15 cellular contexts compared by ENCODE assay signal in the genomic region with DNA sequence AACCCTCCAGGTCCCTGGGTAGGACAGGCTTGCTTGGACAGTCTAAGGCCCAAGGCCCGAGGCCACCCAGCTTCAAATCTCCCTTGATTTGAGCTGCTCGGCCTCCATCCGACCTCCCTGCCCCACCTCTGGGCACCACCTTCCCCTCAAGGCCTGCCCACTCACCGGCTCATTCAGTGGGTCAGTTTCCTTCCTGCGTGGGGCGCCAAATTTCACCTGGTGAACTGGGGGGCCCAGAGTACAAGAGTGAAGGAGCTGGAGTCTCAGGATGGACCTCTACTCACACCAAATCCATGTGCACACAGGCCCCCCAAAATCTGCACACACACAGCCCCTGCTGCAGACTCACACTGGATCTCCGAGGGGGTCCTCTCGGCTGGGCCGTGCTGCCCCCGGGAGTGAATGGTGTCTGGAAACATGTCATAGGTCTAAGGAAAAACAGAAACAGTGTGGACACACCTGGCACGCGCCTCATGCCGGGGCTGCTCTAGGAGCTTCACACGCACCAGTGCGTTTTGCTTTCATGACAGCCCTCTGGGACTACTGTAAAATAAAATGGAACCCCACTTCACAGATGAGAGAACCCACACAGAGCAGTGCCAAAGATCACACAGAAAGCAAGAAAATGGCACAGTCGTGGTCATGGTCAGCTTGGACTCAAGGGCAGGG. TPM values are rescaled to one million over a fixed set of nuclear protein-coding genes. Genes with fewer than 3 reads are reported as not detected.
DNase-seq lines count a peak whose midpoint lies in the region; ATAC-seq, FAIRE-seq and TF ChIP-seq lines count a peak whose summit lies in the region.
"Had no signal": no experiment of that assay in that cellular context is flagged by ENCODE, and none has a peak within 500 bp of the region (broad histone marks: within the 10 kb centered on the region; RNA-seq: fewer than 3 reads in every experiment).

No MANE protein-coding gene starts in this region.

- H3K9me3 ChIP-seq in A673 (ENCODE audit: low read depth, low read length, poor library complexity, severe bottlenecking) = no peaks in the 10 kb centered on the region
- no peaks in the 10 kb centered on the region for H3K9me3 ChIP-seq in SK-N-MC (ENCODE audit: low read depth, low read length)
- H3K9me3 ChIP-seq: suprapubic skin had no signal

- POLR2A ChIA-PET in A673 (lab: Charles Lee; ENCODE audit: low non-redundant PET) = no interaction called here

- H3K4me3 ChIP-seq in A673 (ENCODE audit: low read depth, low read length, poor library complexity, severe bottlenecking) (no peak overlapping the region), SK-N-MC (no peak overlapping the region)
- H3K4me3 ChIP-seq: suprapubic skin had no signal

- DNase-seq in A673 (ENCODE audit: low spot score) (no peak), GM12891 (ENCODE audit: insufficient read length, low spot score) (no peak), SK-N-MC (ENCODE audit: low read depth, low spot score) (no peak), memory B cell (ENCODE audit: low spot score in 2 of 2) (peak in 1 of 2 donors; percentile 41), SIG-M5 treated with dmso at 0.1 percent for 504 hours (lab: John Stamatoyannopoulos, UW; ENCODE audit: unreplicated experiment) (no peak), occipital lobe (lab: John Stamatoyannopoulos, UW) (no peak), midbrain (lab: John Stamatoyannopoulos, UW) (no peak)
- DNase-seq in stimulated activated CD8-positive, alpha-beta memory T cell treated with anti-CD3 and anti-CD28 coated beads, Interleukin-4, amount 100 ng/mL, for 48 hours = no peak
- DNase-seq: activated effector memory CD4-positive, alpha-beta T cell treated with anti-CD3 and anti-CD28 coated beads, Interleukin-2, amount 50 U/mL, for 16 hours; DND-41; mammary epithelial cell; NCI-H2029 treated with DMSO at 0.1 percent for 48 hours; SHP77 treated with DMSO at 0.1 percent for 48 hours had no signal

- H3K36me3 ChIP-seq in A673 (ENCODE audit: insufficient read depth, low read length, poor library complexity, severe bottlenecking) (peaks cover 6% of the 10 kb centered on the region), SK-N-MC (ENCODE audit: insufficient read depth, low read length) (peaks cover 9% of the 10 kb centered on the region; the same call in 1 of the 2 replicates)

- H3K27me3 Mint-ChIP-seq in memory B cell = no peaks in the 10 kb centered on the region

- intact Hi-C loops in A673 (cut with micrococcal nuclease; ENCODE audit: unreplicated experiment) = no loop called here

- H3K9ac ChIP-seq in SK-N-MC (ENCODE audit: insufficient read length) = no peak overlapping the region

- no TSS peak for BruUV-seq in A673 (replicated peaks; lab: Mats Ljungman, UMichigan)

- H3K27ac ChIP-seq in A673 (ENCODE audit: low read depth, low read length, poor library complexity, severe bottlenecking) = peak overlapping the region; percentile 85
- 0 out of 2 replicates have a peak overlapping the region, but pooled peaks have one; percentile 31 for H3K27ac ChIP-seq in SK-N-MC
- H3K27ac ChIP-seq: suprapubic skin had no signal

- peak overlapping the region; percentile 77 for H3K4me3 Mint-ChIP-seq in memory B cell

- TF ChIP-seq CTCF in A673 (conservative IDR thresholded peaks at IDR 0.05; ENCODE audit: low read depth, low read length) = no peak

- no peak for TF ChIP-seq POLR2A in GM12891 (IDR thresholded peaks at IDR 0.05; ENCODE audit: low read depth, low read length)

- CTCF ChIA-PET in A673 (lab: Charles Lee) = no interaction called here

- peaks cover 23% of the 10 kb centered on the region for H3K4me1 ChIP-seq in A673 (ENCODE audit: insufficient read depth, low read length, poor library complexity, severe bottlenecking)

- FAIRE-seq in GM12891 (lab: Jason Lieb, UNC) = peak; percentile 75
- FAIRE-seq: TTC549 had no signal

- H3K9me3 Mint-ChIP-seq in memory B cell = no peaks in the 10 kb centered on the region

- peak; percentile 61 for ATAC-seq in memory B cell (ENCODE audit: low read depth)

- peaks cover 41% of the 10 kb centered on the region for H3K4me1 Mint-ChIP-seq in memory B cell

- H3K27ac Mint-ChIP-seq in memory B cell = peak overlapping the region; percentile 86

- peaks cover 18% of the 10 kb centered on the region for H3K36me3 Mint-ChIP-seq in memory B cell

- no peaks in the 10 kb centered on the region for H3K27me3 ChIP-seq in A673 (replicated peaks; ENCODE audit: insufficient read depth, low read depth, low read length, poor library complexity)
- H3K27me3 ChIP-seq: suprapubic skin had no signal

TF ChIP-seq in GM12891, 5 proteins besides CTCF, POLR2A, EP300 and RAD21:
- TF ChIP-seq PAX5 (IDR thresholded peaks at IDR 0.05; ENCODE audit: insufficient read depth, low read length, severe bottlenecking) (peak; percentile 32), POLR2AphosphoS5 (IDR thresholded peaks at IDR 0.05; ENCODE audit: low read depth, low read length) (no peak), TAF1 (IDR thresholded peaks at IDR 0.05; ENCODE audit: low read depth, low read length) (no peak), SPI1 (IDR thresholded peaks at IDR 0.05; ENCODE audit: low read depth, low read length) (no peak), POU2F2 (IDR thresholded peaks at IDR 0.05; ENCODE audit: low read depth, low read length) (no peak)

RNA-seq across cellular contexts. Expression of gene MAP4K2, which starts 3.6 kb away (rescaled TPM):
- total RNA-seq in A673 (2021) (46.5 and 50.5 TPM in 2 replicates), occipital lobe (9.8 TPM)
- polyA plus RNA-seq in GM12891 (2012; ENCODE audit: low read depth, missing spikeins) = 30.2 TPM

RNA-seq across cellular contexts. Expression of gene MEN1, which starts 11.0 kb away (rescaled TPM):
- total RNA-seq in A673 (2021) (45.7 and 49.2 TPM in 2 replicates), occipital lobe (17.2 TPM)
- 16.2 TPM for polyA plus RNA-seq in GM12891 (2012; ENCODE audit: low read depth, missing spikeins)

RNA-seq across cellular contexts. Expression of gene SF1, which starts 21.0 kb away (rescaled TPM):
- 467 and 472 TPM in 2 replicates for total RNA-seq in A673 (2021)
- polyA plus RNA-seq in GM12891 (2012; ENCODE audit: low read depth, missing spikeins) = 141 TPM
- total RNA-seq in occipital lobe = 80.0 TPM

RNA-seq across cellular contexts. Expression of gene PYGM, which starts 39.6 kb away (rescaled TPM):
- total RNA-seq in A673 (2021) = 2.4 and 2.9 TPM in 2 replicates
- 0.23 TPM for polyA plus RNA-seq in GM12891 (2012; ENCODE audit: low read depth, missing spikeins)
- 1.2 TPM for total RNA-seq in occipital lobe

RNA-seq across cellular contexts. Expression of gene CDC42BPG, which starts 45.1 kb away (rescaled TPM):
- total RNA-seq in A673 (2021) = 4.6 and 6.6 TPM in 2 replicates
- polyA plus RNA-seq in GM12891 (2012; ENCODE audit: low read depth, missing spikeins) = 0.36 TPM
- 0.16 TPM for total RNA-seq in occipital lobe
